32 cellular contexts compared by ENCODE assay signal in the genomic region with DNA sequence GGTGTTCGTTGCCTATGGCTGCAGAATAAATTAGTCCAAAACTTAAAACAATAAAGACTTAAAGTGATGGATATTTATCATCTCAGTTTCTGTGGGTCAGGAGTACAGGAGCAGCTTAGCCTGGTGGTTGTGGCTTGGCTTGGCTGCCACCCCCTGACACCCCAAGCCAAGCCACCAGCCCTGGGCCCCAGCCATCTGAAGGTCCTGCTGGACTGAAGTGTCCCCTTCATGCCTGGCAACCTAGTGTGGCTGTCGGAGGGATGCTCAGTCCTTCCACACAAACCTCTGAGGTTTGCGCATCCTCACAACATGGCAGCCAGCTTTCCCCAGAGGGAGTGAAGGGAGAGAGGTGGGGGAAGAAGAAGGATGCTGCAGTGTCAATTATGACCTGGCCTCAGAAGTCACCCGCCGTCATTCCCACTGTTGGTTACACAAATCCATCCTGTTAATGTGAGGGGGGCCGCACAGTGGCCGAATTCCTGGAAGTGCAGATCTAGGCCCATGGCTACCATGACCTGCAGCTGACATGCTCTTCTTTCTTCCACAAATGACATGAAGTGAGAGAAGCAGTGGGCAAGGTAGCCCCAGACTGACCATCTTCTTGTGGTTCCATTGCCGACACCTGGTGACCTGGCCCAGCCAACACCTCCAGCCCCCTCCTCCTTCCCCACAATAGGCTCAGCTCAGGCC. TPM values are rescaled to one million over a fixed set of nuclear protein-coding genes. Genes with fewer than 3 reads are reported as not detected.
"Had no signal": no experiment of that assay in that cellular context is flagged by ENCODE, and none has a peak within 500 bp of the region (broad histone marks: within the 10 kb centered on the region; RNA-seq: fewer than 3 reads in every experiment).

No MANE protein-coding gene starts in this region.

- H3K36me3 Mint-ChIP-seq: activated naive CD4-positive, alpha-beta T cell treated with anti-CD3 and anti-CD28 coated beads, Interleukin-2, amount 10 ng/mL, durations not matched to agents 7 days and 5 days; activated naive CD8-positive, alpha-beta T cell; WTC11 had no signal

- H3K9me3 Mint-ChIP-seq: activated CD4-positive, alpha-beta T cell treated with anti-CD3 and anti-CD28 coated beads, Interleukin-2, amount 10 ng/mL, durations not matched to agents 7 days and 5 days; activated naive CD4-positive, alpha-beta T cell treated with anti-CD3 and anti-CD28 coated beads, Interleukin-2, amount 10 ng/mL, durations not matched to agents 7 days and 5 days; activated naive CD8-positive, alpha-beta T cell treated with anti-CD3 and anti-CD28 coated beads, Interleukin-2, amount 50 U/mL, for 24 hours; T-helper 1 cell treated with Interleukin-12 subunit alpha and Interleukin-12 subunit beta and Interleukin-4 antibody, amounts not matched to agents 30 μg/mL and 1 μg/mL, for 36 hours; T-helper 2 cell treated with Interferon-gamma antibody and Interleukin-4, amounts not matched to agents 5 μg/mL and 100 μg/mL, for 36 hours; WTC11 had no signal

- H3K27me3 Mint-ChIP-seq: activated CD4-positive, alpha-beta T cell treated with anti-CD3 and anti-CD28 coated beads, Interleukin-2, amount 10 ng/mL, durations not matched to agents 7 days and 5 days had no signal

- H3K4me2 ChIP-seq: SK-N-SH had no signal

- H3K4me1 ChIP-seq: Peyer's patch, SJSA1 had no signal

- H3K4me3 Mint-ChIP-seq: activated CD4-positive, alpha-beta T cell treated with anti-CD3 and anti-CD28 coated beads for 36 hours; activated CD4-positive, alpha-beta T cell treated with anti-CD3 and anti-CD28 coated beads, Interleukin-2, amount 10 ng/mL, durations not matched to agents 7 days and 5 days; activated naive CD4-positive, alpha-beta T cell treated with anti-CD3 and anti-CD28 coated beads, Interleukin-2, amount 10 ng/mL, durations not matched to agents 7 days and 5 days; activated naive CD8-positive, alpha-beta T cell; activated naive CD8-positive, alpha-beta T cell treated with anti-CD3 and anti-CD28 coated beads, Interleukin-2, amount 50 U/mL, for 24 hours; T-helper 1 cell treated with Interleukin-12 subunit alpha and Interleukin-12 subunit beta and Interleukin-4 antibody, amounts not matched to agents 30 μg/mL and 1 μg/mL, for 36 hours; T-helper 2 cell treated with Interferon-gamma antibody and Interleukin-4, amounts not matched to agents 5 μg/mL and 100 μg/mL, for 36 hours; WTC11 had no signal

- H3K36me3 ChIP-seq: brain microvascular endothelial cell, MG63, Peyer's patch, SJSA1 had no signal

- H3K27ac Mint-ChIP-seq: activated CD4-positive, alpha-beta T cell treated with anti-CD3 and anti-CD28 coated beads for 36 hours; activated CD4-positive, alpha-beta T cell treated with anti-CD3 and anti-CD28 coated beads, Interleukin-2, amount 10 ng/mL, durations not matched to agents 7 days and 5 days; activated naive CD4-positive, alpha-beta T cell treated with anti-CD3 and anti-CD28 coated beads, Interleukin-2, amount 10 ng/mL, durations not matched to agents 7 days and 5 days; activated naive CD8-positive, alpha-beta T cell; activated naive CD8-positive, alpha-beta T cell treated with anti-CD3 and anti-CD28 coated beads, Interleukin-2, amount 50 U/mL, for 24 hours; T-helper 1 cell treated with Interleukin-12 subunit alpha and Interleukin-12 subunit beta and Interleukin-4 antibody, amounts not matched to agents 30 μg/mL and 1 μg/mL, for 36 hours; T-helper 2 cell treated with Interferon-gamma antibody and Interleukin-4, amounts not matched to agents 5 μg/mL and 100 μg/mL, for 36 hours; WTC11 had no signal

- DNase-seq: activated CD4-positive, alpha-beta T cell treated with anti-CD3 and anti-CD28 coated beads for 36 hours; activated CD4-positive, alpha-beta T cell treated with anti-CD3 and anti-CD28 coated beads, Interleukin-2, amount 10 ng/mL, durations not matched to agents 7 days and 5 days; activated CD4-positive, alpha-beta T cell treated with anti-CD3 and anti-CD28 coated beads, Interleukin-2, amount 50 U/mL, for 48 hours; activated CD8-positive, alpha-beta memory T cell treated with anti-CD3 and anti-CD28 coated beads, Interleukin-2, amount 50 U/mL, for 48 hours; activated effector memory CD4-positive, alpha-beta T cell treated with Interleukin-2 at 50 U/mL for 16 hours; activated naive CD4-positive, alpha-beta T cell treated with anti-CD3 and anti-CD28 coated beads, Interleukin-2, amount 10 ng/mL, durations not matched to agents 7 days and 5 days; activated naive CD8-positive, alpha-beta T cell treated with anti-CD3 and anti-CD28 coated beads, Interleukin-2, amount 50 U/mL, for 24 hours; activated T-cell treated with anti-CD3 and anti-CD28 coated beads, Interleukin-2, amount 50 U/mL, for 48 hours; brain microvascular endothelial cell; Kasumi-1; KG1; MG63; NCI-H1048; NCI-H1105 treated with DMSO at 0.1 percent for 48 hours; NCI-H1436; NCI-H1694 treated with DMSO at 0.1 percent for 48 hours; NCI-H2029; NCI-H510A; NCI-H526; NCI-H748 treated with DMSO at 0.1 percent for 48 hours; NK-92 treated with Interleukin-12 subunit alpha and Interleukin-12 subunit beta, amount 100 ng/mL, for 24 hours; PC-3; Peyer's patch; RPMI8226; SHP77; SK-N-SH had no signal

- H3K27ac ChIP-seq: brain microvascular endothelial cell, Peyer's patch, SJSA1 had no signal

- ATAC-seq: activated CD4-positive, alpha-beta T cell treated with anti-CD3 and anti-CD28 coated beads for 36 hours; activated CD4-positive, CD25-positive, alpha-beta regulatory T cell treated with anti-CD3 and anti-CD28 coated beads, Interleukin-2, amount 50 U/mL, for 24 hours; activated naive CD8-positive, alpha-beta T cell treated with anti-CD3 and anti-CD28 coated beads, Interleukin-2, amount 50 U/mL, for 24 hours; PC-3 had no signal

- H3K27me3 ChIP-seq: brain microvascular endothelial cell, MG63, Peyer's patch, SJSA1 had no signal

- H3K4me1 Mint-ChIP-seq: activated CD4-positive, alpha-beta T cell treated with anti-CD3 and anti-CD28 coated beads for 36 hours; activated CD4-positive, alpha-beta T cell treated with anti-CD3 and anti-CD28 coated beads, Interleukin-2, amount 10 ng/mL, durations not matched to agents 7 days and 5 days; activated naive CD4-positive, alpha-beta T cell treated with anti-CD3 and anti-CD28 coated beads, Interleukin-2, amount 10 ng/mL, durations not matched to agents 7 days and 5 days; activated naive CD8-positive, alpha-beta T cell treated with anti-CD3 and anti-CD28 coated beads, Interleukin-2, amount 50 U/mL, for 24 hours had no signal

- H3K4me3 ChIP-seq: MG63, Peyer's patch, SJSA1 had no signal

- H3K9me3 ChIP-seq: MG63, Peyer's patch, SK-N-SH had no signal

- H3K9ac ChIP-seq: SK-N-SH had no signal

RNA-seq across cellular contexts. Expression of a gene that starts 52.9 kb away (rescaled TPM):
- total RNA-seq: activated CD4-positive, alpha-beta T cell treated with anti-CD3 and anti-CD28 coated beads for 36 hours; activated CD4-positive, alpha-beta T cell treated with anti-CD3 and anti-CD28 coated beads, Interleukin-2, amount 10 ng/mL, durations not matched to agents 7 days and 5 days; PC-3; Peyer's patch; SJSA1; WTC11 had no signal
- polyA plus RNA-seq: SK-N-SH had no signal
